8 cellular contexts compared by ENCODE assay signal in the genomic region with DNA sequence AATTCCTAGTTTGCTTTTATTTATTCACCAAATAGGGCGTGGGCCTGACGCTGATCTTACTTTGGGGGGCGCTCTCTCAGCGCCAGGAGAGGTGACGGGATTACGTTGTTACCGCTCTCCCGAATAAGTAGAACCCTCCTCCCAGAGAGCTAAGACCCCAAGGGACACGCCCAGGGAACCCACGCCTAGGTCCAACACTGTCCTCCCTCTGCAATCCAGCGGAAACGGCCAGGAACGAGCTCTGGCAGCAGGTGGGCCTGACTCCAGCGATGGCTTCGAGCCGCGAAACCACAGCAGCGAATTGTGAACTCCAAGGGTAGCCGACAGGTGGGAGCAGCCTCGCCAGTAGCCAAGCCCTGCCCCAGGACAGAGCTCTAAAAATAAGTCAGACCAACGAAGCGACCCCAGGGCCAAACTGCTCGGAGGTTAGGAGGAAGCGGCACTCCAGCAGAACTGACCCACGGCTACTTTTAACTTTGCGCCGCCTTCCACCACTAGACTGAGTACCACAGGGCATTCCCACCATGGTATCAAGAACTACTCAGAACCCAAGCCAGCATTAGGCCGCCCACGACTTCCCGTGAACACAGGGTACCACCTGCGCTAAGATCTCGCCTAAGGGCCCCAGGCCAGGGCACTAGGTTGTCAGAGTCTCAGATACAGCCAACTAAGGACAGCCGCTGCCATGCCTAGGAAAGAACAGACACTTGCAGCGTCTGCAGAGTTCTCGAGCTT. TPM values are rescaled to one million over a fixed set of nuclear protein-coding genes. Genes with fewer than 3 reads are reported as not detected.
DNase-seq lines count a peak whose midpoint lies in the region; ATAC-seq and TF ChIP-seq lines count a peak whose summit lies in the region.

No MANE protein-coding gene starts in this region.

- H3K4me1 Mint-ChIP-seq in endothelial cell (ENCODE audit: unreplicated experiment): peaks cover 26% of the 10 kb centered on the region
- H3K4me1 Mint-ChIP-seq in natural killer cell treated with Interleukin-12 subunit alpha and Interleukin-12 subunit beta and Interleukin-15 and Interleukin-18, amount 100 ng/mL, for 72 hours (ENCODE audit: low read depth in 2 of 2): peaks cover 31 to 35% of the 10 kb centered on the region in 2 donors

- ATAC-seq in natural killer cell treated with Interleukin-12 subunit alpha and Interleukin-12 subunit beta and Interleukin-15 and Interleukin-18, amount 100 ng/mL, for 72 hours: no peak
- ATAC-seq in HG02588 (IDR thresholded peaks at IDR 0.05; ENCODE audit: unreplicated experiment): no peak

- peak overlapping the region; percentile 94 for H3K4me3 Mint-ChIP-seq in endothelial cell (ENCODE audit: unreplicated experiment)
- H3K4me3 Mint-ChIP-seq in natural killer cell treated with Interleukin-12 subunit alpha and Interleukin-12 subunit beta and Interleukin-15 and Interleukin-18, amount 100 ng/mL, for 72 hours: peak overlapping the region; percentile 98

- H3K9me3 Mint-ChIP-seq in endothelial cell (ENCODE audit: unreplicated experiment): no peaks in the 10 kb centered on the region
- no peaks in the 10 kb centered on the region for H3K9me3 Mint-ChIP-seq in natural killer cell treated with Interleukin-12 subunit alpha and Interleukin-12 subunit beta and Interleukin-15 and Interleukin-18, amount 100 ng/mL, for 72 hours

- H3K36me3 Mint-ChIP-seq in endothelial cell (ENCODE audit: low read depth, unreplicated experiment): no peaks in the 10 kb centered on the region
- H3K36me3 Mint-ChIP-seq in natural killer cell treated with Interleukin-12 subunit alpha and Interleukin-12 subunit beta and Interleukin-15 and Interleukin-18, amount 100 ng/mL, for 72 hours: no peaks in the 10 kb centered on the region

- peaks cover 14% of the 10 kb centered on the region for H3K27me3 Mint-ChIP-seq in endothelial cell (ENCODE audit: unreplicated experiment)
- no peaks in the 10 kb centered on the region for H3K27me3 Mint-ChIP-seq in natural killer cell treated with Interleukin-12 subunit alpha and Interleukin-12 subunit beta and Interleukin-15 and Interleukin-18, amount 100 ng/mL, for 72 hours

- no peak for TF ChIP-seq CTCF in endothelial cell (IDR thresholded peaks at IDR 0.05; ENCODE audit: unreplicated experiment)

- peak overlapping the region; percentile 82 for H3K27ac Mint-ChIP-seq in endothelial cell (ENCODE audit: unreplicated experiment)
- H3K27ac Mint-ChIP-seq in natural killer cell treated with Interleukin-12 subunit alpha and Interleukin-12 subunit beta and Interleukin-15 and Interleukin-18, amount 100 ng/mL, for 72 hours: peak overlapping the region; percentile 91 to 97

- DNase-seq in NCI-H2081 (lab: John Stamatoyannopoulos, UW): peak; percentile 32 to 69
- DNase-seq in NCI-H2081 treated with DMSO at 0.1 percent for 48 hours (lab: John Stamatoyannopoulos, UW): no peak
- DNase-seq in NCI-H748 (lab: John Stamatoyannopoulos, UW; ENCODE audit: unreplicated experiment): peak; percentile 78
- DNase-seq in activated CD8-positive, alpha-beta memory T cell treated with anti-CD3 and anti-CD28 coated beads, Interleukin-2, amount 50 U/mL, for 24 hours (ENCODE audit: extremely low read depth): peak; percentile 37
- peak; percentile 51 for DNase-seq in endothelial cell (ENCODE audit: low spot score)
- DNase-seq in natural killer cell treated with Interleukin-12 subunit alpha and Interleukin-12 subunit beta and Interleukin-15 and Interleukin-18, amount 100 ng/mL, for 72 hours (ENCODE audit: low spot score): peak; percentile 80
- peak; percentile 80 for DNase-seq in stimulated activated naive CD4-positive, alpha-beta T cell treated with Interleukin-2 at 50 U/mL for 16 hours (lab: John Stamatoyannopoulos, UW)

RNA-seq across cellular contexts. Expression of a gene that starts 1.6 kb away (rescaled TPM):
- total RNA-seq in endothelial cell (ENCODE audit: unreplicated experiment): 67.3 TPM
- total RNA-seq in natural killer cell treated with Interleukin-12 subunit alpha and Interleukin-12 subunit beta and Interleukin-15 and Interleukin-18, amount 100 ng/mL, for 72 hours: 100 to 1,000 TPM in 1 of 2 donors, 10 to 100 TPM in 1; 93.5 to 103 TPM
